Comparison of ENCODE assay signal across 34 cellular contexts in the genomic region with DNA sequence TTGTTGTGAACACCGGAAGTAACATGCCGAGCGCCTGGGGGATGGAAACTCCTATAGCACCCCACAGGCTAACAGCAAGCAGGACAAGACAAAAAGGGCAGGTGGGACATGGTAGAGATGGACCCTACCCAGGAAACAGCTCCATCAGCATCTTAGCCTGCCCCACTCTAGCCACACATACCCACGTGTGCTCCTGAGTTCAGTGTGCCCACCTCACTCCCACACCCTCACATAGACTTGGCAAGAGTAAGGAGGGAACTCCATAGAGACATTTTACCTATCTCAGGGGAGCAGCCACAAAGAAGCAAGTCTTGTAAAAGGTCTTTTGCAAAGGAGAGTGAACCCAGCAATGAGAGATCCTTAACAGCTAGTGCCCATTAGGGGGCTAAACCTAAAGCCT. TPM values are rescaled to one million over a fixed set of nuclear protein-coding genes. Genes with fewer than 3 reads are reported as not detected.
"Had no signal": no experiment of that assay in that cellular context is flagged by ENCODE, and none has a peak within 500 bp of the region (broad histone marks: within the 10 kb centered on the region; RNA-seq: fewer than 3 reads in every experiment).

No MANE protein-coding gene starts in this region.

- H3K4me2 ChIP-seq: hepatocyte, smooth muscle cell had no signal

- H3K4me3 ChIP-seq: hepatocyte, left ventricle myocardium inferior, lung, mucosa of descending colon, ovary, right atrium auricular region, right lobe of liver, smooth muscle cell, testis, thyroid gland, transverse colon, upper lobe of right lung had no signal

- H3K36me3 ChIP-seq: left ventricle myocardium inferior, ovary, right atrium auricular region, right lobe of liver, thyroid gland, transverse colon, upper lobe of right lung had no signal

- FAIRE-seq: urothelium cell line had no signal

- DNase-seq: islet precursor cell; left ventricle myocardium inferior; midbrain; mucosa of descending colon; naive thymus-derived CD4-positive, alpha-beta T cell; ovary; right lobe of liver; stimulated activated CD4-positive, alpha-beta T cell treated with anti-CD3 and anti-CD28 coated beads, Interleukin-1b, Interleukin-23, amount 100 ng/mL, for 48 hours; stimulated activated CD4-positive, alpha-beta T cell treated with anti-CD3 and anti-CD28 coated beads, Interleukin-2, amount 100 ng/mL, for 48 hours; stimulated activated CD4-positive, alpha-beta T cell treated with anti-CD3 and anti-CD28 coated beads, Interleukin-4, amount 100 ng/mL, for 4 hours; stimulated activated CD8-positive, alpha-beta memory T cell treated with anti-CD3 and anti-CD28 coated beads, Interleukin-4, amount 100 ng/mL, for 48 hours; stimulated activated naive CD4-positive, alpha-beta T cell treated with Interleukin-2 at 50 U/mL for 16 hours; stimulated activated naive CD8-positive, alpha-beta T cell treated with anti-CD3 and anti-CD28 coated beads, Interleukin-15, amount 100 ng/mL, for 72 hours; testis; thyroid gland; transverse colon; upper lobe of right lung had no signal

- H3K27me3 ChIP-seq: hepatocyte, ovary, right atrium auricular region, testis, thyroid gland, transverse colon, upper lobe of right lung had no signal

- H3K79me2 ChIP-seq: hepatocyte had no signal

- H3K9me3 ChIP-seq: left ventricle myocardium inferior, mucosa of descending colon, ovary, right atrium auricular region, right lobe of liver, testis, thyroid gland, transverse colon, upper lobe of right lung had no signal

- H3K27ac ChIP-seq: hepatocyte, left ventricle myocardium inferior, ovary, right lobe of liver, testis, thyroid gland, transverse colon, upper lobe of right lung had no signal

- ATAC-seq: mucosa of descending colon; naive thymus-derived CD4-positive, alpha-beta T cell; natural killer cell treated with Interleukin-12 subunit alpha and Interleukin-12 subunit beta and Interleukin-15 and Interleukin-18, amount 100 ng/mL, for 72 hours; right lobe of liver; stimulated activated memory B cell treated with anti-CD40 and anti-IgM and Interleukin-4, amounts not matched to agents 10 μg/mL and 1 μg/mL and 100 μg/mL, for 72 hours; stimulated activated naive CD8-positive, alpha-beta T cell treated with anti-CD3 and anti-CD28 coated beads, Interleukin-15, amount 100 ng/mL, for 72 hours; upper lobe of right lung had no signal

- H2AFZ ChIP-seq: hepatocyte had no signal

- H3K4me1 ChIP-seq: left ventricle myocardium inferior, right atrium auricular region, right lobe of liver, testis, thyroid gland, transverse colon, upper lobe of right lung had no signal

RNA-seq across cellular contexts. Expression of a gene that starts 37.8 kb away (rescaled TPM):
- total RNA-seq: hepatocyte; kidney epithelial cell; left ventricle myocardium inferior; lower leg skin; lung; mesenteric fat pad; mucosa of descending colon; myocyte; naive thymus-derived CD4-positive, alpha-beta T cell; natural killer cell treated with Interleukin-12 subunit alpha and Interleukin-12 subunit beta and Interleukin-15 and Interleukin-18, amount 100 ng/mL, for 72 hours; omental fat pad; ovary; progenitor cell of endocrine pancreas; pulmonary artery endothelial cell; renal cortical epithelial cell; right atrium auricular region; right lobe of liver; skeletal muscle tissue; smooth muscle cell; thyroid gland; transverse colon; upper lobe of right lung had no signal
- polyA plus RNA-seq: hepatocyte; lung; naive thymus-derived CD4-positive, alpha-beta T cell; neural cell; ovary; smooth muscle cell had no signal
